In genomic region chr3:138079901-138080300, GRCh38 we compare ENCODE assay signal across 26 cellular contexts. TPM values are rescaled to one million over a fixed set of nuclear protein-coding genes. Genes with fewer than 3 reads are reported as not detected.
"Had no signal": no experiment of that assay in that cellular context is flagged by ENCODE, and none has a peak within 500 bp of the region (broad histone marks: within the 10 kb centered on the region; RNA-seq: fewer than 3 reads in every experiment).

No MANE protein-coding gene starts in this region.

- H3K79me2 ChIP-seq: hepatocyte had no signal

- H3K4me3 ChIP-seq: esophagus squamous epithelium, hepatocyte, lower lobe of right lung, sigmoid colon, tibial artery had no signal

- H3K9me3 ChIP-seq: esophagus squamous epithelium, lower lobe of right lung, neutrophil, sigmoid colon, tibial artery had no signal

- H3K27ac ChIP-seq: esophagus squamous epithelium, hepatocyte, lower lobe of right lung, neutrophil, sigmoid colon, tibial artery had no signal

- DNase-seq: activated CD4-positive, alpha-beta T cell treated with anti-CD3 and anti-CD28 coated beads for 48 hours; activated CD4-positive, CD25-positive, alpha-beta regulatory T cell; activated CD8-positive, alpha-beta T cell treated with anti-CD3 and anti-CD28 coated beads, Interleukin-2, amount 10 ng/mL, durations not matched to agents 7 days and 5 days; activated naive CD4-positive, alpha-beta T cell treated with anti-CD3 and anti-CD28 coated beads for 36 hours; activated naive CD8-positive, alpha-beta T cell treated with anti-CD3 and anti-CD28 coated beads, Interleukin-2, amount 50 U/mL, for 24 hours; activated T-cell treated with anti-CD3 and anti-CD28 coated beads, Interleukin-2, amount 50 U/mL, for 24 hours; aorta; dermis blood vessel endothelial cell; effector memory CD4-positive, alpha-beta T cell; esophagus squamous epithelium; left colon; lower lobe of right lung; sigmoid colon; stimulated activated naive B cell treated with anti-CD40 and anti-IgM and Interleukin-4, amounts not matched to agents 10 μg/mL and 1 μg/mL and 100 μg/mL, for 72 hours; T-helper 2 cell; tibial artery had no signal

- H2AFZ ChIP-seq: hepatocyte had no signal

- H3K4me2 ChIP-seq: hepatocyte had no signal

- H3K27me3 ChIP-seq: esophagus squamous epithelium, hepatocyte, neutrophil, sigmoid colon, tibial artery had no signal

- H3K4me1 ChIP-seq: lower lobe of right lung, tibial artery had no signal

- ATAC-seq: activated CD8-positive, alpha-beta T cell treated with anti-CD3 and anti-CD28 coated beads, Interleukin-2, amount 10 ng/mL, durations not matched to agents 7 days and 5 days; activated naive CD8-positive, alpha-beta T cell treated with anti-CD3 and anti-CD28 coated beads, Interleukin-2, amount 50 U/mL, for 24 hours; left colon; lower lobe of right lung; natural killer cell treated with Interleukin-12 subunit alpha and Interleukin-12 subunit beta and Interleukin-15 and Interleukin-18, amount 100 ng/mL, for 72 hours; stimulated activated naive B cell treated with anti-CD40 and anti-IgM and Interleukin-4, amounts not matched to agents 10 μg/mL and 1 μg/mL and 100 μg/mL, for 72 hours had no signal

RNA-seq across cellular contexts. Expression of gene DZIP1L, which starts 35.5 kb away (rescaled TPM):
- total RNA-seq: activated CD8-positive, alpha-beta T cell treated with anti-CD3 and anti-CD28 coated beads, Interleukin-2, amount 10 ng/mL, durations not matched to agents 7 days and 5 days; activated naive CD4-positive, alpha-beta T cell treated with anti-CD3 and anti-CD28 coated beads for 36 hours; natural killer cell treated with Interleukin-12 subunit alpha and Interleukin-12 subunit beta and Interleukin-15 and Interleukin-18, amount 100 ng/mL, for 72 hours had no signal

RNA-seq across cellular contexts. Expression of gene A4GNT, which starts 52.3 kb away (rescaled TPM):
- total RNA-seq: activated CD8-positive, alpha-beta T cell treated with anti-CD3 and anti-CD28 coated beads, Interleukin-2, amount 10 ng/mL, durations not matched to agents 7 days and 5 days; activated naive CD4-positive, alpha-beta T cell treated with anti-CD3 and anti-CD28 coated beads for 36 hours; activated T-helper 2 cell treated with anti-CD3 and anti-CD28 coated beads, Interferon-gamma antibody, Interleukin-2, Interleukin-4, amounts not matched to agents 10 μg/mL and 5 μg/mL and 100 μg/mL, durations not matched to agents 14 hours and 24 hours and 36 hours; aorta; cerebellum; dermis blood vessel endothelial cell; endothelial cell of umbilical vein; esophagus squamous epithelium; left colon; mesothelial cell of epicardium; natural killer cell treated with Interleukin-12 subunit alpha and Interleukin-12 subunit beta and Interleukin-15 and Interleukin-18, amount 100 ng/mL, for 72 hours; renal cortical epithelial cell; sigmoid colon; subcutaneous adipose tissue; urinary bladder had no signal
- polyA plus RNA-seq: aorta, endothelial cell of umbilical vein, hepatocyte, sigmoid colon, urinary bladder had no signal
